Comparison of ENCODE assay signal across 13 cellular contexts in the genomic region with DNA sequence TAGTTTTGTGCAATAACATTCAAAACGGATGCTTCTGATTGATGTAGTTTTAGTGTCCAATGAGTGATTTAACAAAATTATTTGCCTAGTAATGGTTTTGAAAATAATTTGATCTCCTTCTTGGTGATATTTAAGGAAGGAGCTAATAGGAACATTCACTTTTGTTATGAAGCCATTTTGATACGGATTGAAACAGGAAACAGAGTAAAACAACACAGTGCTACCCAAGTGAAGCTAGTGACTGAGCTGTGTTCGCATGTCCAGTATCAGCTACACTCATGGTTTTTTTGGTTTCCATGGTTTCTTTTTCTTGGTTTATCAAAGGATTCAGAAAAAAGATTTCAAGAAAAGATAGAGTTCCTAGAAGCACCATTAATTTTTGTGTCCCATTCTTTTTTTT. TPM values are rescaled to one million over a fixed set of nuclear protein-coding genes. Genes with fewer than 3 reads are reported as not detected.
DNase-seq lines count a peak whose midpoint lies in the region; ATAC-seq, FAIRE-seq and TF ChIP-seq lines count a peak whose summit lies in the region.
"Had no signal": no experiment of that assay in that cellular context is flagged by ENCODE, and none has a peak within 500 bp of the region (broad histone marks: within the 10 kb centered on the region; RNA-seq: fewer than 3 reads in every experiment).

No MANE protein-coding gene starts in this region.

- H3K4me2 ChIP-seq in GM12878 (ENCODE audit: control insufficient read depth, insufficient read depth): peak overlapping the region; percentile 4; the same call in 1 of the 2 replicates

- SMC1A ChIA-PET in GM12878 (lab: Charles Lee; ENCODE audit: uncharacterized antibody, unreplicated experiment): interaction anchor here (0.9 to 1.9 kb wide), 3 partner anchors 10 to 148 kb away, joined by 3 to 6 read pairs (median 3); no protein-coding TSS in a partner anchor

- RAD21 ChIA-PET in GM12878 (lab: Charles Lee; ENCODE audit: unreplicated experiment): no interaction called here

- CTCF ChIA-PET in GM12878 (lab: Yijun Ruan, JAX): interaction anchor here (0.8 to 0.9 kb wide), 2 partner anchors 19 to 25 kb away, joined by 3 read pairs; no protein-coding TSS in a partner anchor

- intact Hi-C loops in GM12878 (cut with micrococcal nuclease; ENCODE audit: unreplicated experiment) (no loop called here), prostate gland (cut with DNase I) (no loop called here), left ventricle myocardium superior (cut with micrococcal nuclease) (no loop called here)

- TF ChIP-seq POLR2A in GM12878 (IDR thresholded peaks at IDR 0.05; ENCODE audit: low read depth, low read length): no peak
- TF ChIP-seq POLR2A in prostate gland (IDR thresholded peaks at IDR 0.05): no peak

- H3K27ac ChIP-seq in GM12878 (ENCODE audit: control insufficient read depth, insufficient read depth) (peak overlapping the region; percentile 26), skeletal muscle tissue (ENCODE audit: low read depth, low read length) (peak overlapping the region; percentile 23), prostate gland (no peak overlapping the region)

- ATAC-seq in GM12878 (no peak), left ventricle myocardium superior (no peak)

- DNase-seq in D721Med (ENCODE audit: insufficient read length, low spot score) (no peak), GM12878 (ENCODE audit: low read depth, low spot score) (no peak), prostate gland (ENCODE audit: low spot score) (no peak), hippocampal formation (lab: John Stamatoyannopoulos, UW) (no peak), left ventricle myocardium superior (no peak)
- DNase-seq in Jurkat, Clone E6-1 (ENCODE audit: low read depth, low spot score): peak; percentile 15
- DNase-seq: adrenal gland; Caco-2; KBM-7; NCI-H2081 treated with DMSO at 0.1 percent for 48 hours; NK-92 treated with Interleukin-12 subunit alpha and Interleukin-12 subunit beta, amount 100 ng/mL, for 24 hours had no signal

- POLR2A ChIA-PET in GM12878 (lab: Charles Lee): no interaction called here

- TF ChIP-seq CTCF in D721Med (IDR thresholded peaks at IDR 0.05; ENCODE audit: insufficient read depth, missing control alignments) (no peak), GM12878 (IDR thresholded peaks at IDR 0.05 in 2 of 3, conservative IDR thresholded peaks at IDR 0.05 in 1 of 3; ENCODE audit: control insufficient read depth in 2 of 3, extremely low read depth in 1 of 3, insufficient read depth in 1 of 3, low read depth in 3 of 3, low read length in 3 of 3) (no peak), prostate gland (IDR thresholded peaks at IDR 0.05) (no peak)

- TF ChIP-seq RAD21 in GM12878 (IDR thresholded peaks at IDR 0.05; ENCODE audit: insufficient read depth, low read depth, low read length): no peak

- H3K4me1 ChIP-seq in GM12878 (ENCODE audit: control insufficient read depth, insufficient read depth, low read length): peaks cover 3% of the 10 kb centered on the region; the same call in 1 of the 2 replicates
- H3K4me1 ChIP-seq in skeletal muscle tissue (ENCODE audit: control insufficient read depth in 3 of 3, insufficient read depth in 3 of 3, low read length in 3 of 3): no peaks in the 10 kb centered on the region
- no peaks in the 10 kb centered on the region for H3K4me1 ChIP-seq in prostate gland (replicated peaks)
- H3K4me1 ChIP-seq: Caco-2 had no signal

- in situ Hi-C loops in GM12878 (cut with MboI): no loop called here

- H4K20me1 ChIP-seq in GM12878 (ENCODE audit: control insufficient read depth, insufficient read depth): no peaks in the 10 kb centered on the region

- H3K79me2 ChIP-seq in GM12878 (ENCODE audit: control insufficient read depth, insufficient read depth, low read length): no peaks in the 10 kb centered on the region

- H3K36me3 ChIP-seq in GM12878 (ENCODE audit: control insufficient read depth in 2 of 2, insufficient read depth in 2 of 2, low read length in 1 of 2): no peaks in the 10 kb centered on the region; a peak in 2 of 4 replicates
- H3K36me3 ChIP-seq in skeletal muscle tissue (ENCODE audit: control insufficient read depth in 3 of 3, insufficient read depth in 3 of 3, low read length in 3 of 3): peaks cover 0 to 8% (median 5%) of the 10 kb centered on the region in 3 donors
- no peaks in the 10 kb centered on the region for H3K36me3 ChIP-seq in prostate gland
- H3K36me3 ChIP-seq: adrenal gland had no signal

- H3K9ac ChIP-seq in GM12878 (ENCODE audit: control insufficient read depth, insufficient read depth, low read length): no peak overlapping the region
- H3K9ac ChIP-seq in skeletal muscle tissue (ENCODE audit: low read depth in 1 of 3, low read length in 3 of 3): no peak overlapping the region

- peak overlapping the region; percentile 6 for H2AFZ ChIP-seq in GM12878 (ENCODE audit: control insufficient read depth, low read depth, low read length)

- no TSS peak for BruUV-seq in GM12878 (replicated peaks; lab: Mats Ljungman, UMichigan)

- H3K9me3 ChIP-seq in GM12878 (replicated peaks; ENCODE audit: control insufficient read depth, insufficient read depth, low read length) (no peaks in the 10 kb centered on the region; the same call in 2 of the 3 replicates), skeletal muscle tissue (ENCODE audit: control insufficient read depth in 3 of 3, low read length in 3 of 3) (no peaks in the 10 kb centered on the region), prostate gland (no peaks in the 10 kb centered on the region)
- H3K9me3 ChIP-seq: adrenal gland, Caco-2 had no signal

- no peak overlapping the region for H3K4me3 ChIP-seq in Jurkat, Clone E6-1 (ENCODE audit: low read length)
- H3K4me3 ChIP-seq in GM12878 (no peak overlapping the region), skeletal muscle tissue (ENCODE audit: low read length in 3 of 3) (no peak overlapping the region), prostate gland (no peak overlapping the region)
- H3K4me3 ChIP-seq: adrenal gland had no signal

- WGBS in GM12878 (ENCODE audit: insufficient coverage, insufficient replicate concordance, low lambda C conversion rate, missing lambda C conversion rate): 40% methylated on average over 3 of the region's 3 CpGs
- 87% methylated on average over 3 of the region's 3 CpGs for WGBS in prostate gland

- TF ChIP-seq EP300 in GM12878 (IDR thresholded peaks at IDR 0.05; ENCODE audit: borderline replicate concordance in 1 of 2, control insufficient read depth in 1 of 2, low read depth in 2 of 2, low read length in 2 of 2): no peak

- H3K27me3 ChIP-seq in GM12878 (replicated peaks in 1 of 2; ENCODE audit: control insufficient read depth in 2 of 2, insufficient read depth in 2 of 2, low read length in 1 of 2) (no peaks in the 10 kb centered on the region), skeletal muscle tissue (ENCODE audit: control insufficient read depth in 3 of 3, insufficient read depth in 3 of 3, low read length in 3 of 3) (no peaks in the 10 kb centered on the region), prostate gland (replicated peaks; ENCODE audit: insufficient read depth) (no peaks in the 10 kb centered on the region)
- H3K27me3 ChIP-seq: adrenal gland had no signal

- FAIRE-seq in D721Med (lab: Jason Lieb, UNC): peak; percentile 58
- FAIRE-seq in GM12878 (lab: Jason Lieb, UNC): peak; percentile 52
- FAIRE-seq: colon had no signal

TF ChIP-seq in GM12878, 131 proteins besides CTCF, POLR2A, EP300 and RAD21 (continues in another document):
- no peak for TF ChIP-seq HCFC1 (IDR thresholded peaks at IDR 0.05; ENCODE audit: low read length)
- no peak for TF ChIP-seq KDM1A (IDR thresholded peaks at IDR 0.05; ENCODE audit: borderline replicate concordance)

RNA-seq across cellular contexts. Expression of a gene that starts 40.1 kb away (rescaled TPM):
- polyA plus RNA-seq in Jurkat, Clone E6-1 (2012; ENCODE audit: insufficient read depth, insufficient read length): 73.8 TPM
- 74.2 and 90.2 TPM in 2 replicates for total RNA-seq in GM12878 (2013; cell fraction: nucleolus; rRNA removed)
- total RNA-seq in GM12878 (2014; rRNA removed) (183 and 184 TPM in 2 replicates), GM12878 (2014; rRNA removed; fragmentation: Illumina TruSeq; extraction: Trizol) (87.7 and 91.4 TPM in 2 replicates), GM12878 (2021) (134 and 146 TPM in 2 replicates), skeletal muscle tissue (70.5 TPM), prostate gland (10 to 100 TPM; 33.1 to 75.0 TPM), left ventricle myocardium superior (44.3 TPM)
- polyA plus RNA-seq in GM12878 (2011; ENCODE audit: low read depth): 48.7 TPM
- polyA plus RNA-seq in GM12878 (2011; rRNA removed) (56.6 and 73.8 TPM in 2 replicates), GM12878 (2014; fragmentation: Illumina TruSeq; extraction: Trizol) (108 and 113 TPM in 2 replicates), GM12878 (2014; fragmentation: Nextera tagmentation; extraction: Ambion mirVana) (10 to 100 TPM in 1 of 2 experiments, 1 to 10 TPM in 1; 5.3 to 12.9 TPM), GM12878 (2014; rRNA removed) (143 and 184 TPM in 2 replicates), GM12878 (2016; fragmentation: Nextera tagmentation; extraction: Ambion mirVana) (10 to 100 TPM; 36.9 to 86.3 TPM)
- polyA plus RNA-seq in GM12878 (2011; cell fraction: cytosol; rRNA removed): 66.4 and 101 TPM in 2 replicates
- polyA plus RNA-seq in GM12878 (2011; cell fraction: nucleus; rRNA removed): 85.4 and 100 TPM in 2 replicates
- 65.1 and 81.8 TPM in 2 replicates for polyA plus RNA-seq in GM12878 (2012)
- 32.6 and 50.0 TPM in 2 replicates for polyA minus RNA-seq in GM12878 (2011; rRNA and poly(A)+ RNA removed)
- polyA minus RNA-seq in GM12878 (2011; cell fraction: cytosol; rRNA and poly(A)+ RNA removed): 24.1 and 25.9 TPM in 2 replicates
- 14.5 and 24.8 TPM in 2 replicates for polyA minus RNA-seq in GM12878 (2011; cell fraction: nucleus; rRNA and poly(A)+ RNA removed)

RNA-seq across cellular contexts. Expression of a gene that starts 42.0 kb away (rescaled TPM):
- polyA plus RNA-seq in Jurkat, Clone E6-1 (2012; ENCODE audit: insufficient read depth, insufficient read length): 45.3 TPM
- total RNA-seq in GM12878 (2013; cell fraction: nucleolus; rRNA removed): 160 and 169 TPM in 2 replicates
- total RNA-seq in GM12878 (2014; rRNA removed): 29.3 and 32.7 TPM in 2 replicates
- total RNA-seq in GM12878 (2014; rRNA removed; fragmentation: Illumina TruSeq; extraction: Trizol): 38.0 and 38.4 TPM in 2 replicates
- total RNA-seq in GM12878 (2021): 25.5 and 28.4 TPM in 2 replicates
- 12.9 TPM for polyA plus RNA-seq in GM12878 (2011; ENCODE audit: low read depth)
- 44.9 and 62.1 TPM in 2 replicates for polyA plus RNA-seq in GM12878 (2011; rRNA removed)
- polyA plus RNA-seq in GM12878 (2011; cell fraction: cytosol; rRNA removed): 18.4 and 20.7 TPM in 2 replicates
- 74.4 and 75.6 TPM in 2 replicates for polyA plus RNA-seq in GM12878 (2011; cell fraction: nucleus; rRNA removed)
- polyA plus RNA-seq in GM12878 (2012): 17.4 and 24.6 TPM in 2 replicates
- polyA plus RNA-seq in GM12878 (2014; fragmentation: Illumina TruSeq; extraction: Trizol): 42.5 and 61.4 TPM in 2 replicates
- 10 to 100 TPM; 24.4 to 28.7 TPM for polyA plus RNA-seq in GM12878 (2014; fragmentation: Nextera tagmentation; extraction: Ambion mirVana)
- polyA plus RNA-seq in GM12878 (2014; rRNA removed): 27.3 and 31.0 TPM in 2 replicates
- polyA plus RNA-seq in GM12878 (2016; fragmentation: Nextera tagmentation; extraction: Ambion mirVana): 10 to 100 TPM; 46.7 to 48.7 TPM
- polyA minus RNA-seq in GM12878 (2011; rRNA and poly(A)+ RNA removed): 22.0 and 34.3 TPM in 2 replicates
- polyA minus RNA-seq in GM12878 (2011; cell fraction: cytosol; rRNA and poly(A)+ RNA removed): 4.3 and 11.5 TPM in 2 replicates
- polyA minus RNA-seq in GM12878 (2011; cell fraction: nucleus; rRNA and poly(A)+ RNA removed): 43.2 and 51.1 TPM in 2 replicates
- total RNA-seq in skeletal muscle tissue: 41.2 TPM
- 10 to 100 TPM; 29.6 to 33.3 TPM for total RNA-seq in prostate gland
- 50.6 TPM for total RNA-seq in left ventricle myocardium superior

Comparison
In these comparisons a context has a peak if more than half of its experiments do, and no peak if none do; other contexts are left out.
1. H3K27ac ChIP-seq: peak in GM12878 (single experiment) and skeletal muscle tissue (single experiment); none in prostate gland (0 of 2).